25 cellular contexts compared by ENCODE assay signal in genomic region chr6:139500977-139501376, GRCh38.
"Had no signal": no experiment of that assay in that cellular context is flagged by ENCODE, and none has a peak within 500 bp of the region (broad histone marks: within the 10 kb centered on the region; RNA-seq: fewer than 3 reads in every experiment).

No MANE protein-coding gene starts in this region.

- DNase-seq: activated CD4-positive, alpha-beta memory T cell treated with anti-CD3 and anti-CD28 coated beads for 36 hours; activated CD4-positive, alpha-beta T cell treated with anti-CD3 and anti-CD28 coated beads for 48 hours; activated CD8-positive, alpha-beta memory T cell treated with anti-CD3 and anti-CD28 coated beads, Interleukin-2, amount 50 U/mL, for 4 hours; activated effector memory CD4-positive, alpha-beta T cell treated with anti-CD3 and anti-CD28 coated beads, Interleukin-2, amount 50 U/mL, for 16 hours; activated naive CD4-positive, alpha-beta T cell treated with anti-CD3 and anti-CD28 coated beads, Interleukin-2, amount 10 ng/mL, durations not matched to agents 7 days and 5 days; activated naive CD8-positive, alpha-beta T cell treated with anti-CD3 and anti-CD28 coated beads, Interleukin-2, amount 10 ng/mL, durations not matched to agents 7 days and 5 days; activated T-cell treated with anti-CD3 and anti-CD28 coated beads, Interleukin-2, amount 50 U/mL, for 1 hour; brain microvascular endothelial cell; naive thymus-derived CD8-positive, alpha-beta T cell; nucleus accumbens; pancreas; spleen; stimulated activated naive CD4-positive, alpha-beta T cell; T1000; tibial artery; upper lobe of right lung; WERI-Rb-1 had no signal

- H3K79me2 ChIP-seq: hepatocyte had no signal

- H2AFZ ChIP-seq: hepatocyte had no signal

- H3K4me2 ChIP-seq: hepatocyte had no signal

- H3K27me3 ChIP-seq: ascending aorta, brain microvascular endothelial cell, gastroesophageal sphincter, hepatocyte, pancreas, right atrium auricular region, spleen, suprapubic skin, tibial artery, upper lobe of right lung had no signal

- H3K36me3 ChIP-seq: ascending aorta, brain microvascular endothelial cell, gastroesophageal sphincter, pancreas, right atrium auricular region, spleen, suprapubic skin, tibial artery, upper lobe of right lung, WERI-Rb-1 had no signal

- ATAC-seq: activated CD4-positive, CD25-positive, alpha-beta regulatory T cell treated with anti-CD3 and anti-CD28 coated beads, Interleukin-2, amount 50 U/mL, for 24 hours; gastroesophageal sphincter; naive thymus-derived CD8-positive, alpha-beta T cell; pancreas; upper lobe of right lung had no signal

- H3K4me1 ChIP-seq: ascending aorta, gastroesophageal sphincter, right atrium auricular region, spleen, suprapubic skin, tibial artery, upper lobe of right lung had no signal

- FAIRE-seq: endometrium, keratinocyte, pancreas had no signal

- H3K27ac ChIP-seq: ascending aorta, brain microvascular endothelial cell, gastroesophageal sphincter, hepatocyte, pancreas, right atrium auricular region, spleen, suprapubic skin, tibial artery, upper lobe of right lung, WERI-Rb-1 had no signal

- H3K4me3 ChIP-seq: ascending aorta, gastroesophageal sphincter, hepatocyte, pancreas, right atrium auricular region, spleen, suprapubic skin, tibial artery, upper lobe of right lung had no signal

- H3K9me3 ChIP-seq: ascending aorta, gastroesophageal sphincter, pancreas, right atrium auricular region, spleen, suprapubic skin, tibial artery, upper lobe of right lung had no signal
